In genomic region chr17:7004398-7005253, GRCh38 we compare ENCODE assay signal across 8 cellular contexts. TPM values are rescaled to one million over a fixed set of nuclear protein-coding genes. Genes with fewer than 3 reads are reported as not detected.
DNase-seq lines count a peak whose midpoint lies in the region; ATAC-seq and TF ChIP-seq lines count a peak whose summit lies in the region.

No MANE protein-coding gene starts in this region.

- CTCF ChIA-PET in activated B cell treated with CpG ODN at 0.5 μM for 24 hours (lab: Charles Lee) = interaction anchor here (0.6 to 8.8 kb wide), 25 partner anchors 9 to 532 kb away, joined by 3 to 118 read pairs (median 4); partner anchors contain the start of genes ALOX12, ASGR1, BCL6B and RNASEK

- H3K4me2 ChIP-seq in DOHH2 (ENCODE audit: low read length) = no peak overlapping the region

- peaks cover 3% of the 10 kb centered on the region; the same call in 1 of the 2 replicates for H3K4me1 ChIP-seq in DOHH2 (ENCODE audit: control insufficient read depth, low read length)

- peaks cover 22% of the 10 kb centered on the region for H3K4me1 Mint-ChIP-seq in activated B cell treated with CpG ODN at 0.5 μM for 24 hours

- no peak for TF ChIP-seq POLR2A in lower leg skin (IDR thresholded peaks at IDR 0.05)

- H3K27ac ChIP-seq in DOHH2 (ENCODE audit: low read depth, low read length) = no peak overlapping the region

- H3K36me3 Mint-ChIP-seq in activated B cell treated with CpG ODN at 0.5 μM for 24 hours (ENCODE audit: low read depth) = peaks cover 67% of the 10 kb centered on the region

- no peaks in the 10 kb centered on the region for H3K9me3 ChIP-seq in DOHH2 (ENCODE audit: control insufficient read depth, insufficient read depth, low read length)

- DNase-seq in HFF-Myc (ENCODE audit: extremely low read depth, low read depth) (peak; percentile 22), NCI-H2227 treated with DMSO at 0.1 percent for 48 hours (lab: John Stamatoyannopoulos, UW) (peak; percentile 76), activated B cell treated with CpG ODN at 0.5 μM for 24 hours (no peak), fibroblast of villous mesenchyme (ENCODE audit: low read depth) (peak; percentile 51), pons (ENCODE audit: low spot score) (peak; percentile 80), lower leg skin (ENCODE audit: low spot score in 2 of 2) (no peak), ureter (ENCODE audit: low spot score) (no peak)

- TF ChIP-seq CTCF in DOHH2 (IDR thresholded peaks at IDR 0.05; ENCODE audit: low read depth, low read length, poor library complexity, severe bottlenecking) = peak; percentile 82
- peak; percentile 66 for TF ChIP-seq CTCF in HFF-Myc (IDR thresholded peaks at IDR 0.05; ENCODE audit: low read depth, low read length, missing control alignments)
- TF ChIP-seq CTCF in activated B cell treated with CpG ODN at 0.5 μM for 24 hours (IDR thresholded peaks at IDR 0.05) = peak; percentile 50
- TF ChIP-seq CTCF in fibroblast of villous mesenchyme (IDR thresholded peaks at IDR 0.05; ENCODE audit: insufficient read depth, low read depth, low read length) = peak; percentile 73
- TF ChIP-seq CTCF in lower leg skin (IDR thresholded peaks at IDR 0.05) = peak in 1 of 3 donors; percentile 53

- intact Hi-C loops in activated B cell treated with CpG ODN at 0.5 μM for 24 hours (cut with micrococcal nuclease) = loop anchor here (1.0 to 5.0 kb wide), 5 partner anchors 8 to 337 kb away; partner anchors contain the start of gene RNASEK
- intact Hi-C loops in lower leg skin (cut with DNase I; ENCODE audit: low total_unique reads) = loop anchor here (5.0 kb wide), 2 partner anchors 162 to 342 kb away; no protein-coding TSS in a partner anchor

- H3K27ac Mint-ChIP-seq in activated B cell treated with CpG ODN at 0.5 μM for 24 hours = peak overlapping the region; percentile 54

- POLR2A ChIA-PET in activated B cell treated with CpG ODN at 0.5 μM for 24 hours (lab: Charles Lee) = interaction anchor here (0.8 to 1.8 kb wide), 5 partner anchors 11 to 200 kb away, joined by 5 to 13 read pairs (median 5); partner anchors contain the start of gene SLC16A13

- H3K4me3 Mint-ChIP-seq in activated B cell treated with CpG ODN at 0.5 μM for 24 hours = no peak overlapping the region

- no peaks in the 10 kb centered on the region for H3K27me3 Mint-ChIP-seq in activated B cell treated with CpG ODN at 0.5 μM for 24 hours

- peaks cover 4% of the 10 kb centered on the region for H3F3A ChIP-seq in DOHH2 (ENCODE audit: control insufficient read depth, insufficient read depth)

- no peaks in the 10 kb centered on the region for H3K27me3 ChIP-seq in DOHH2 (ENCODE audit: control insufficient read depth, low read length)

- ATAC-seq in activated B cell treated with CpG ODN at 0.5 μM for 24 hours (ENCODE audit: low read depth) = peak; percentile 95

- H4K20me1 ChIP-seq in DOHH2 (ENCODE audit: control insufficient read depth, insufficient read depth, low read depth, low read length) = peaks cover 5% of the 10 kb centered on the region; the same call in 1 of the 2 replicates

- peaks cover 33% of the 10 kb centered on the region for H3K36me3 ChIP-seq in DOHH2 (ENCODE audit: control insufficient read depth, low read length)

- H3K9me2 ChIP-seq in DOHH2 (replicated peaks; ENCODE audit: control insufficient read depth, low read length) = no peaks in the 10 kb centered on the region

- H3K4me3 ChIP-seq in DOHH2 (ENCODE audit: low read length) (no peak overlapping the region), HFF-Myc (replicated peaks; ENCODE audit: low read depth, low read length) (no peak overlapping the region), fibroblast of villous mesenchyme (ENCODE audit: low read depth, low read length) (no peak overlapping the region), lower leg skin (ENCODE audit: low read depth, poor library complexity, severe bottlenecking) (no peak overlapping the region)

- 89 to 92% methylated on average over 2 of the region's 2 CpGs for WGBS in lower leg skin, 2 donors

- no peaks in the 10 kb centered on the region for H3K9me3 Mint-ChIP-seq in activated B cell treated with CpG ODN at 0.5 μM for 24 hours

- peaks cover 23% of the 10 kb centered on the region for H3K79me2 ChIP-seq in DOHH2 (ENCODE audit: control insufficient read depth, low read length)

RNA-seq across cellular contexts. Expression of gene RNASEK, which starts 7.8 kb away (rescaled TPM):
- total RNA-seq in activated B cell treated with CpG ODN at 0.5 μM for 24 hours = 130 and 140 TPM in 2 replicates
- total RNA-seq in fibroblast of villous mesenchyme = 27.4 and 33.7 TPM in 2 replicates
- total RNA-seq in lower leg skin = 100 to 1,000 TPM; 187 to 231 (median 220) TPM
- total RNA-seq in ureter = 151 TPM

RNA-seq across cellular contexts. Expression of gene ALOX12, which starts 8.8 kb away (rescaled TPM):
- total RNA-seq in activated B cell treated with CpG ODN at 0.5 μM for 24 hours (not detected in 2 replicates), fibroblast of villous mesenchyme (under 0.01 TPM in 1 of 2 replicates, not detected in the other), lower leg skin (10 to 100 TPM; 17.1 to 32.5 (median 21.9) TPM), ureter (1.9 TPM)

RNA-seq across cellular contexts. Expression of gene BCL6B, which starts 18.2 kb away (rescaled TPM):
- total RNA-seq in activated B cell treated with CpG ODN at 0.5 μM for 24 hours = 0.31 and 0.88 TPM in 2 replicates
- not detected in 2 replicates for total RNA-seq in fibroblast of villous mesenchyme
- total RNA-seq in lower leg skin = 1 to 10 TPM in 3 of 4 donors, under 1 TPM in 1; 0.72 to 5.1 (median 2.1) TPM
- total RNA-seq in ureter = 21.6 TPM

RNA-seq across cellular contexts. Expression of gene SLC16A13, which starts 31.2 kb away (rescaled TPM):
- total RNA-seq in activated B cell treated with CpG ODN at 0.5 μM for 24 hours (10.4 and 11.8 TPM in 2 replicates), fibroblast of villous mesenchyme (1.3 TPM in 2 replicates), lower leg skin (1 to 10 TPM; 1.0 to 5.2 (median 2.6) TPM), ureter (6.7 TPM)

RNA-seq across cellular contexts. Expression of gene SLC16A11, which starts 39.3 kb away (rescaled TPM):
- 3.6 and 4.2 TPM in 2 replicates for total RNA-seq in activated B cell treated with CpG ODN at 0.5 μM for 24 hours
- not detected in 2 replicates for total RNA-seq in fibroblast of villous mesenchyme
- total RNA-seq in lower leg skin = 1 to 10 TPM; 1.1 to 6.3 (median 4.1) TPM
- 2.8 TPM for total RNA-seq in ureter

Comparison
In these comparisons a context has a peak if more than half of its experiments do, and no peak if none do; other contexts are left out.
1. DNase-seq: peak in HFF-Myc (single experiment), NCI-H2227 treated with DMSO at 0.1 percent for 48 hours (single experiment), fibroblast of villous mesenchyme (single experiment) and pons (single experiment); none in activated B cell treated with CpG ODN at 0.5 μM for 24 hours (single experiment), lower leg skin (0 of 2) and ureter (single experiment).